1 cellular context compared by ENCODE assay signal in genomic region chr14:66471584-66471983, GRCh38.
TF ChIP-seq lines count a peak whose summit lies in the region.

No MANE protein-coding gene starts in this region.

TF ChIP-seq in K562, 482 proteins besides CTCF, POLR2A, EP300 and RAD21 (continued from another document):
- TF ChIP-seq ZBTB43 (CRISPR knock-in tag; IDR thresholded peaks at IDR 0.05) (no peak), FOXA3 (CRISPR knock-in tag; conservative IDR thresholded peaks at IDR 0.05 in 1 of 2, IDR thresholded peaks at IDR 0.05 in 1 of 2) (peak in 1 of 2 experiments; percentile 40; a peak in 1 of 4 replicates), THAP12 (CRISPR knock-in tag; IDR thresholded peaks at IDR 0.05) (no peak), CC2D1A (IDR thresholded peaks at IDR 0.05) (peak; percentile 45; the same call in 1 of the 2 replicates), SMARCC2 (IDR thresholded peaks at IDR 0.05; ENCODE audit: low read depth) (0 out of 2 replicates have a peak, but pooled peaks have one; percentile 41), KLF16 (IDR thresholded peaks at IDR 0.05) (0 out of 2 replicates have a peak, but pooled peaks have one; percentile 39), ZNF436 (CRISPR knock-in tag; IDR thresholded peaks at IDR 0.05) (no peak), NCOR1 (IDR thresholded peaks at IDR 0.05) (peak; percentile 77), CTBP1 (IDR thresholded peaks at IDR 0.05; ENCODE audit: borderline replicate concordance) (0 out of 2 replicates have a peak, but pooled peaks have one; percentile 24), MTA2 (IDR thresholded peaks at IDR 0.05; ENCODE audit: low read depth) (peak; percentile 74), CBFA2T3 (IDR thresholded peaks at IDR 0.05) (peak; percentile 91), CBFA2T2 (conservative IDR thresholded peaks at IDR 0.05) (peak; percentile 87), MXI1 (IDR thresholded peaks at IDR 0.05; ENCODE audit: low read depth, low read length) (no peak), ZNF57 (CRISPR knock-in tag; IDR thresholded peaks at IDR 0.05) (no peak), KDM1A (IDR thresholded peaks at IDR 0.05) (peak; percentile 49 to 64; a peak in 3 of 4 replicates), TAL1 (IDR thresholded peaks at IDR 0.05) (peak; percentile 88), NFIC (IDR thresholded peaks at IDR 0.05) (peak; percentile 61), TEAD4 (IDR thresholded peaks at IDR 0.05; ENCODE audit: low read length) (peak; percentile 76), TEAD4 (CRISPR knock-in tag; IDR thresholded peaks at IDR 0.05; ENCODE audit: borderline replicate concordance) (no peak), TRIM24 (IDR thresholded peaks at IDR 0.05) (peak in 1 of 2 experiments; percentile 68; a peak in 3 of 4 replicates)
